In the genomic region with DNA sequence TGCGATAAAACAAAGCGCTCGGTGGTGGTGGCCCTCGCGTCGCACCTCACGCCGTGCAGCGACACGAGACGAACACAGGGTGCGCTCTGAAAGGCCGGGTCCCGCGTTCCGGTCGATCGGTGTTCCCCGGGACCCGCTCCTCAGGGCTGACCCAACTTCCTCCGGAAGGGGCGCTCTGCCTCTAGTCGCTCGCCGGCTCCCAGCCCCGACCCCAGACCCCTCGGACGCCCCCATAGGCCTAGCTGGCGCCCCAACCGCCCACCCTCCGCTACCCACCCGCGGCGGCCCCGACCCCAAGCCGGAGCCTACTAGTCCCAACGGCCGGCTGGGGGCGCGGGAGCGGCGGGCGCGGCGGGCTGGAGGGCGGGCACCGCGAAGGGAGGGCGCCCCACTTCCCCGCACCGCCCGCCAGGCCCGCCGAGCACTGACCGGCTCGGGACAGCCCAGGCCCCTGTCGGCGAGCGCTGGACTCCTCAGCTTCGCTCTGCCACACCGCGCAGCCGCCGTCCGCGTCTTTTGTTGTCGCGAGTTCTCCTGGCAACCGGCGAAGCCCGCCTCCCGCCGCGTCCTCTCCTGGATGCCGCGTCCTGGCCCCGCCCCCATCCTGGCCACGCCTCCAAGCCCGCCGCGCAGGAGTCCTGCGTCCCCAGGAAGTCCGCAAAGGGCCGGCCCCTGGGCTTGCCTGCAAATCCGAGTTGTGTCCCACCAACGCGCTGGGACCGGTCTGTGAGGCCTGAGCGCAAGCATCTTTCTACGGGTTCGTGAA, we compare ENCODE assay signal across 1 cellular context.
TF ChIP-seq lines count a peak whose summit lies in the region.

A gene with protein sequence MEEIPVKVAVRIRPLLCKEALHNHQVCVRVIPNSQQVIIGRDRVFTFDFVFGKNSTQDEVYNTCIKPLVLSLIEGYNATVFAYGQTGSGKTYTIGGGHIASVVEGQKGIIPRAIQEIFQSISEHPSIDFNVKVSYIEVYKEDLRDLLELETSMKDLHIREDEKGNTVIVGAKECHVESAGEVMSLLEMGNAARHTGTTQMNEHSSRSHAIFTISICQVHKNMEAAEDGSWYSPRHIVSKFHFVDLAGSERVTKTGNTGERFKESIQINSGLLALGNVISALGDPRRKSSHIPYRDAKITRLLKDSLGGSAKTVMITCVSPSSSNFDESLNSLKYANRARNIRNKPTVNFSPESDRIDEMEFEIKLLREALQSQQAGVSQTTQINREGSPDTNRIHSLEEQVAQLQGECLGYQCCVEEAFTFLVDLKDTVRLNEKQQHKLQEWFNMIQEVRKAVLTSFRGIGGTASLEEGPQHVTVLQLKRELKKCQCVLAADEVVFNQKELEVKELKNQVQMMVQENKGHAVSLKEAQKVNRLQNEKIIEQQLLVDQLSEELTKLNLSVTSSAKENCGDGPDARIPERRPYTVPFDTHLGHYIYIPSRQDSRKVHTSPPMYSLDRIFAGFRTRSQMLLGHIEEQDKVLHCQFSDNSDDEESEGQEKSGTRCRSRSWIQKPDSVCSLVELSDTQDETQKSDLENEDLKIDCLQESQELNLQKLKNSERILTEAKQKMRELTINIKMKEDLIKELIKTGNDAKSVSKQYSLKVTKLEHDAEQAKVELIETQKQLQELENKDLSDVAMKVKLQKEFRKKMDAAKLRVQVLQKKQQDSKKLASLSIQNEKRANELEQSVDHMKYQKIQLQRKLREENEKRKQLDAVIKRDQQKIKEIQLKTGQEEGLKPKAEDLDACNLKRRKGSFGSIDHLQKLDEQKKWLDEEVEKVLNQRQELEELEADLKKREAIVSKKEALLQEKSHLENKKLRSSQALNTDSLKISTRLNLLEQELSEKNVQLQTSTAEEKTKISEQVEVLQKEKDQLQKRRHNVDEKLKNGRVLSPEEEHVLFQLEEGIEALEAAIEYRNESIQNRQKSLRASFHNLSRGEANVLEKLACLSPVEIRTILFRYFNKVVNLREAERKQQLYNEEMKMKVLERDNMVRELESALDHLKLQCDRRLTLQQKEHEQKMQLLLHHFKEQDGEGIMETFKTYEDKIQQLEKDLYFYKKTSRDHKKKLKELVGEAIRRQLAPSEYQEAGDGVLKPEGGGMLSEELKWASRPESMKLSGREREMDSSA (N-terminal part only) (minus strand): TSS at position 491 of the 766 bp plus-strand sequence. CDS start 5,841 bp downstream, outside the sequence.

TF ChIP-seq in HepG2, 621 proteins besides CTCF, POLR2A, EP300 and RAD21 (continued from another document and continues in another):
- TF ChIP-seq, protein P1, sequence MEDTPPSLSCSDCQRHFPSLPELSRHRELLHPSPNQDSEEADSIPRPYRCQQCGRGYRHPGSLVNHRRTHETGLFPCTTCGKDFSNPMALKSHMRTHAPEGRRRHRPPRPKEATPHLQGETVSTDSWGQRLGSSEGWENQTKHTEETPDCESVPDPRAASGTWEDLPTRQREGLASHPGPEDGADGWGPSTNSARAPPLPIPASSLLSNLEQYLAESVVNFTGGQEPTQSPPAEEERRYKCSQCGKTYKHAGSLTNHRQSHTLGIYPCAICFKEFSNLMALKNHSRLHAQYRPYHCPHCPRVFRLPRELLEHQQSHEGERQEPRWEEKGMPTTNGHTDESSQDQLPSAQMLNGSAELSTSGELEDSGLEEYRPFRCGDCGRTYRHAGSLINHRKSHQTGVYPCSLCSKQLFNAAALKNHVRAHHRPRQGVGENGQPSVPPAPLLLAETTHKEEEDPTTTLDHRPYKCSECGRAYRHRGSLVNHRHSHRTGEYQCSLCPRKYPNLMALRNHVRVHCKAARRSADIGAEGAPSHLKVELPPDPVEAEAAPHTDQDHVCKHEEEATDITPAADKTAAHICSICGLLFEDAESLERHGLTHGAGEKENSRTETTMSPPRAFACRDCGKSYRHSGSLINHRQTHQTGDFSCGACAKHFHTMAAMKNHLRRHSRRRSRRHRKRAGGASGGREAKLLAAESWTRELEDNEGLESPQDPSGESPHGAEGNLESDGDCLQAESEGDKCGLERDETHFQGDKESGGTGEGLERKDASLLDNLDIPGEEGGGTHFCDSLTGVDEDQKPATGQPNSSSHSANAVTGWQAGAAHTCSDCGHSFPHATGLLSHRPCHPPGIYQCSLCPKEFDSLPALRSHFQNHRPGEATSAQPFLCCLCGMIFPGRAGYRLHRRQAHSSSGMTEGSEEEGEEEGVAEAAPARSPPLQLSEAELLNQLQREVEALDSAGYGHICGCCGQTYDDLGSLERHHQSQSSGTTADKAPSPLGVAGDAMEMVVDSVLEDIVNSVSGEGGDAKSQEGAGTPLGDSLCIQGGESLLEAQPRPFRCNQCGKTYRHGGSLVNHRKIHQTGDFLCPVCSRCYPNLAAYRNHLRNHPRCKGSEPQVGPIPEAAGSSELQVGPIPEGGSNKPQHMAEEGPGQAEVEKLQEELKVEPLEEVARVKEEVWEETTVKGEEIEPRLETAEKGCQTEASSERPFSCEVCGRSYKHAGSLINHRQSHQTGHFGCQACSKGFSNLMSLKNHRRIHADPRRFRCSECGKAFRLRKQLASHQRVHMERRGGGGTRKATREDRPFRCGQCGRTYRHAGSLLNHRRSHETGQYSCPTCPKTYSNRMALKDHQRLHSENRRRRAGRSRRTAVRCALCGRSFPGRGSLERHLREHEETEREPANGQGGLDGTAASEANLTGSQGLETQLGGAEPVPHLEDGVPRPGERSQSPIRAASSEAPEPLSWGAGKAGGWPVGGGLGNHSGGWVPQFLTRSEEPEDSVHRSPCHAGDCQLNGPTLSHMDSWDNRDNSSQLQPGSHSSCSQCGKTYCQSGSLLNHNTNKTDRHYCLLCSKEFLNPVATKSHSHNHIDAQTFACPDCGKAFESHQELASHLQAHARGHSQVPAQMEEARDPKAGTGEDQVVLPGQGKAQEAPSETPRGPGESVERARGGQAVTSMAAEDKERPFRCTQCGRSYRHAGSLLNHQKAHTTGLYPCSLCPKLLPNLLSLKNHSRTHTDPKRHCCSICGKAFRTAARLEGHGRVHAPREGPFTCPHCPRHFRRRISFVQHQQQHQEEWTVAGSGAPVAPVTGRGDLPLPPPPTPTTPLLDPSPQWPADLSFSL (CRISPR knock-in tag; IDR thresholded peaks at IDR 0.05) = no peak
- TF ChIP-seq, protein P2, sequence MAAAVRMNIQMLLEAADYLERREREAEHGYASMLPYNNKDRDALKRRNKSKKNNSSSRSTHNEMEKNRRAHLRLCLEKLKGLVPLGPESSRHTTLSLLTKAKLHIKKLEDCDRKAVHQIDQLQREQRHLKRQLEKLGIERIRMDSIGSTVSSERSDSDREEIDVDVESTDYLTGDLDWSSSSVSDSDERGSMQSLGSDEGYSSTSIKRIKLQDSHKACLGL (CRISPR knock-in tag; IDR thresholded peaks at IDR 0.05) = 0 out of 2 replicates have a peak, but pooled peaks have one; percentile 51
- TF ChIP-seq RARA (CRISPR knock-in tag; IDR thresholded peaks at IDR 0.05) (no peak), SALL2 (CRISPR knock-in tag; IDR thresholded peaks at IDR 0.05) (peak; percentile 39; the same call in 1 of the 2 replicates), ADNP (CRISPR knock-in tag; IDR thresholded peaks at IDR 0.05) (no peak), ZFP82 (CRISPR knock-in tag; IDR thresholded peaks at IDR 0.05; ENCODE audit: borderline replicate concordance) (peak; percentile 63; the same call in 1 of the 2 replicates), AKAP8 (CRISPR knock-in tag; IDR thresholded peaks at IDR 0.05) (peak; percentile 26; the same call in 1 of the 2 replicates), ZNF7 (CRISPR knock-in tag; IDR thresholded peaks at IDR 0.05) (no peak), CREM (IDR thresholded peaks at IDR 0.05) (no peak), CREM (CRISPR knock-in tag; IDR thresholded peaks at IDR 0.05) (no peak), ZFP36 (IDR thresholded peaks at IDR 0.05; ENCODE audit: borderline replicate concordance, low read depth, low read length, partially characterized antibody) (no peak), KDM6A (CRISPR knock-in tag; IDR thresholded peaks at IDR 0.05; ENCODE audit: low read depth) (no peak), DNMT3B (CRISPR knock-in tag; conservative IDR thresholded peaks at IDR 0.05) (0 out of 2 replicates have a peak, but pooled peaks have one; percentile 49), TCF7L2 (IDR thresholded peaks at IDR 0.05; ENCODE audit: low read depth, low read length) (no peak), TEAD3 (CRISPR knock-in tag; optimal IDR thresholded peaks at IDR 0.05; ENCODE audit: borderline replicate concordance) (peak; percentile 44), MAFF (IDR thresholded peaks at IDR 0.05; ENCODE audit: low read depth, low read length) (no peak), ZNF670 (CRISPR knock-in tag; IDR thresholded peaks at IDR 0.05; ENCODE audit: borderline replicate concordance) (no peak), MXD4 (CRISPR knock-in tag; IDR thresholded peaks at IDR 0.05) (no peak; the same call in 1 of the 2 replicates), ZNF619 (CRISPR knock-in tag; IDR thresholded peaks at IDR 0.05) (no peak), RFX5 (IDR thresholded peaks at IDR 0.05; ENCODE audit: low read depth, low read length) (no peak), BRD4 (CRISPR knock-in tag; IDR thresholded peaks at IDR 0.05) (no peak; the same call in 1 of the 2 replicates)
- TF ChIP-seq, protein P3, sequence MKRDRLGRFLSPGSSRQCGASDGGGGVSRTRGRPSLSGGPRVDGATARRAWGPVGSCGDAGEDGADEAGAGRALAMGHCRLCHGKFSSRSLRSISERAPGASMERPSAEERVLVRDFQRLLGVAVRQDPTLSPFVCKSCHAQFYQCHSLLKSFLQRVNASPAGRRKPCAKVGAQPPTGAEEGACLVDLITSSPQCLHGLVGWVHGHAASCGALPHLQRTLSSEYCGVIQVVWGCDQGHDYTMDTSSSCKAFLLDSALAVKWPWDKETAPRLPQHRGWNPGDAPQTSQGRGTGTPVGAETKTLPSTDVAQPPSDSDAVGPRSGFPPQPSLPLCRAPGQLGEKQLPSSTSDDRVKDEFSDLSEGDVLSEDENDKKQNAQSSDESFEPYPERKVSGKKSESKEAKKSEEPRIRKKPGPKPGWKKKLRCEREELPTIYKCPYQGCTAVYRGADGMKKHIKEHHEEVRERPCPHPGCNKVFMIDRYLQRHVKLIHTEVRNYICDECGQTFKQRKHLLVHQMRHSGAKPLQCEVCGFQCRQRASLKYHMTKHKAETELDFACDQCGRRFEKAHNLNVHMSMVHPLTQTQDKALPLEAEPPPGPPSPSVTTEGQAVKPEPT (CRISPR knock-in tag; IDR thresholded peaks at IDR 0.05; ENCODE audit: low read depth) = 0 out of 2 replicates have a peak, but pooled peaks have one; percentile 79
- TF ChIP-seq, protein P4, sequence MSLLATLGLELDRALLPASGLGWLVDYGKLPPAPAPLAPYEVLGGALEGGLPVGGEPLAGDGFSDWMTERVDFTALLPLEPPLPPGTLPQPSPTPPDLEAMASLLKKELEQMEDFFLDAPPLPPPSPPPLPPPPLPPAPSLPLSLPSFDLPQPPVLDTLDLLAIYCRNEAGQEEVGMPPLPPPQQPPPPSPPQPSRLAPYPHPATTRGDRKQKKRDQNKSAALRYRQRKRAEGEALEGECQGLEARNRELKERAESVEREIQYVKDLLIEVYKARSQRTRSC (CRISPR knock-in tag; IDR thresholded peaks at IDR 0.05; ENCODE audit: low read depth) = no peak
- TF ChIP-seq, protein P5, sequence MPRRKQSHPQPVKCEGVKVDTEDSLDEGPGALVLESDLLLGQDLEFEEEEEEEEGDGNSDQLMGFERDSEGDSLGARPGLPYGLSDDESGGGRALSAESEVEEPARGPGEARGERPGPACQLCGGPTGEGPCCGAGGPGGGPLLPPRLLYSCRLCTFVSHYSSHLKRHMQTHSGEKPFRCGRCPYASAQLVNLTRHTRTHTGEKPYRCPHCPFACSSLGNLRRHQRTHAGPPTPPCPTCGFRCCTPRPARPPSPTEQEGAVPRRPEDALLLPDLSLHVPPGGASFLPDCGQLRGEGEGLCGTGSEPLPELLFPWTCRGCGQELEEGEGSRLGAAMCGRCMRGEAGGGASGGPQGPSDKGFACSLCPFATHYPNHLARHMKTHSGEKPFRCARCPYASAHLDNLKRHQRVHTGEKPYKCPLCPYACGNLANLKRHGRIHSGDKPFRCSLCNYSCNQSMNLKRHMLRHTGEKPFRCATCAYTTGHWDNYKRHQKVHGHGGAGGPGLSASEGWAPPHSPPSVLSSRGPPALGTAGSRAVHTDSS (CRISPR knock-in tag; conservative IDR thresholded peaks at IDR 0.05) = no peak
- TF ChIP-seq, protein P6, sequence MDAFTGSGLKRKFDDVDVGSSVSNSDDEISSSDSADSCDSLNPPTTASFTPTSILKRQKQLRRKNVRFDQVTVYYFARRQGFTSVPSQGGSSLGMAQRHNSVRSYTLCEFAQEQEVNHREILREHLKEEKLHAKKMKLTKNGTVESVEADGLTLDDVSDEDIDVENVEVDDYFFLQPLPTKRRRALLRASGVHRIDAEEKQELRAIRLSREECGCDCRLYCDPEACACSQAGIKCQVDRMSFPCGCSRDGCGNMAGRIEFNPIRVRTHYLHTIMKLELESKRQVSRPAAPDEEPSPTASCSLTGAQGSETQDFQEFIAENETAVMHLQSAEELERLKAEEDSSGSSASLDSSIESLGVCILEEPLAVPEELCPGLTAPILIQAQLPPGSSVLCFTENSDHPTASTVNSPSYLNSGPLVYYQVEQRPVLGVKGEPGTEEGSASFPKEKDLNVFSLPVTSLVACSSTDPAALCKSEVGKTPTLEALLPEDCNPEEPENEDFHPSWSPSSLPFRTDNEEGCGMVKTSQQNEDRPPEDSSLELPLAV (CRISPR knock-in tag; conservative IDR thresholded peaks at IDR 0.05; ENCODE audit: low read depth) = no peak
- TF ChIP-seq, protein P7, sequence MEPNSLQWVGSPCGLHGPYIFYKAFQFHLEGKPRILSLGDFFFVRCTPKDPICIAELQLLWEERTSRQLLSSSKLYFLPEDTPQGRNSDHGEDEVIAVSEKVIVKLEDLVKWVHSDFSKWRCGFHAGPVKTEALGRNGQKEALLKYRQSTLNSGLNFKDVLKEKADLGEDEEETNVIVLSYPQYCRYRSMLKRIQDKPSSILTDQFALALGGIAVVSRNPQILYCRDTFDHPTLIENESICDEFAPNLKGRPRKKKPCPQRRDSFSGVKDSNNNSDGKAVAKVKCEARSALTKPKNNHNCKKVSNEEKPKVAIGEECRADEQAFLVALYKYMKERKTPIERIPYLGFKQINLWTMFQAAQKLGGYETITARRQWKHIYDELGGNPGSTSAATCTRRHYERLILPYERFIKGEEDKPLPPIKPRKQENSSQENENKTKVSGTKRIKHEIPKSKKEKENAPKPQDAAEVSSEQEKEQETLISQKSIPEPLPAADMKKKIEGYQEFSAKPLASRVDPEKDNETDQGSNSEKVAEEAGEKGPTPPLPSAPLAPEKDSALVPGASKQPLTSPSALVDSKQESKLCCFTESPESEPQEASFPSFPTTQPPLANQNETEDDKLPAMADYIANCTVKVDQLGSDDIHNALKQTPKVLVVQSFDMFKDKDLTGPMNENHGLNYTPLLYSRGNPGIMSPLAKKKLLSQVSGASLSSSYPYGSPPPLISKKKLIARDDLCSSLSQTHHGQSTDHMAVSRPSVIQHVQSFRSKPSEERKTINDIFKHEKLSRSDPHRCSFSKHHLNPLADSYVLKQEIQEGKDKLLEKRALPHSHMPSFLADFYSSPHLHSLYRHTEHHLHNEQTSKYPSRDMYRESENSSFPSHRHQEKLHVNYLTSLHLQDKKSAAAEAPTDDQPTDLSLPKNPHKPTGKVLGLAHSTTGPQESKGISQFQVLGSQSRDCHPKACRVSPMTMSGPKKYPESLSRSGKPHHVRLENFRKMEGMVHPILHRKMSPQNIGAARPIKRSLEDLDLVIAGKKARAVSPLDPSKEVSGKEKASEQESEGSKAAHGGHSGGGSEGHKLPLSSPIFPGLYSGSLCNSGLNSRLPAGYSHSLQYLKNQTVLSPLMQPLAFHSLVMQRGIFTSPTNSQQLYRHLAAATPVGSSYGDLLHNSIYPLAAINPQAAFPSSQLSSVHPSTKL (CRISPR knock-in tag; IDR thresholded peaks at IDR 0.05) = peak; percentile 24; the same call in 1 of the 2 replicates
